In genomic region chr7:76223286-76223972, GRCh38 we compare ENCODE assay signal across 22 cellular contexts. TPM values are rescaled to one million over a fixed set of nuclear protein-coding genes. Genes with fewer than 3 reads are reported as not detected.
"Had no signal": no experiment of that assay in that cellular context is flagged by ENCODE, and none has a peak within 500 bp of the region (broad histone marks: within the 10 kb centered on the region; RNA-seq: fewer than 3 reads in every experiment).

No MANE protein-coding gene starts in this region.

- H3K27me3 ChIP-seq: MG63, Peyer's patch had no signal

- DNase-seq: KBM-7, MG63, NCI-H1092 treated with DMSO at 0.1 percent for 48 hours, NCI-H1436, NCI-H187, NCI-H2029, NCI-H2081 treated with DMSO at 0.1 percent for 48 hours, NCI-H2171, NCI-H226, NCI-H446, NCI-H510A, NCI-H524 treated with DMSO at 0.1 percent for 48 hours, NCI-H69, NCI-H774, Peyer's patch, SHP77 treated with DMSO at 0.1 percent for 48 hours, SJCRH30 had no signal

- H3K27ac ChIP-seq: Peyer's patch, SJCRH30 had no signal

- H3K4me1 ChIP-seq: Peyer's patch had no signal

- H3K4me3 ChIP-seq: MG63, Peyer's patch, SJCRH30 had no signal

- H3K9me3 ChIP-seq: MG63, Peyer's patch, SJCRH30 had no signal

- H3K36me3 ChIP-seq: MG63, Peyer's patch, SJCRH30 had no signal

- H3K4me3 Mint-ChIP-seq: IgD-negative memory B cell had no signal

- ATAC-seq: Right ventricle myocardium inferior, SK-N-SH treated with all-trans-retinoic acid at 6 μM for 48 hours had no signal

- H3K36me3 Mint-ChIP-seq: IgD-negative memory B cell had no signal

RNA-seq across cellular contexts. Expression of gene SRRM3, which starts 21.7 kb away (rescaled TPM):
- total RNA-seq: RPMI7951; T-helper 1 cell treated with Interleukin-12 subunit alpha and Interleukin-12 subunit beta and Interleukin-4 antibody, amounts not matched to agents 30 ng/mL and 1 ng/mL, for 36 hours had no signal
- polyA plus RNA-seq: IgD-negative memory B cell had no signal
